Comparison of ENCODE assay signal across 10 cellular contexts in the genomic region with DNA sequence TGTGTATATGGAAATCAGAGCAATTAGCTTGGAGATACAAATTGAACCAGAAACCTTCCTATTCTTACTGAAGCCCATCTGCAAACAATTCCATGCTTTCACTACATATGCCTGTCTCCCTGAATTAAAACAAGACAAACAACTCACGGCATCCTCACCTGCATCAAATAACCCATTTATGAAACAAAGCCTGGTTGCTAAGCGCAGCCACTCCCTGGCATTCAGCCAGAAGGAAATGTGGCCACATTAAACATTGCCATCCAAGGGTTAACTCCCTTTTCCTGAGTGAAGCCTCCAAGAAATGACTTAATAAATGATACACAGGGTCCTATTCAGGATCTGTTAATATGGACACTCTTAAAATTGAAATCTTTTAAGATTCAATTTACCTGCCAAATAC. TPM values are rescaled to one million over a fixed set of nuclear protein-coding genes. Genes with fewer than 3 reads are reported as not detected.
DNase-seq lines count a peak whose midpoint lies in the region; ATAC-seq and TF ChIP-seq lines count a peak whose summit lies in the region.
"Had no signal": no experiment of that assay in that cellular context is flagged by ENCODE, and none has a peak within 500 bp of the region (broad histone marks: within the 10 kb centered on the region; RNA-seq: fewer than 3 reads in every experiment).

No MANE protein-coding gene starts in this region.

- H3K4me3 Mint-ChIP-seq in Caco-2 (ENCODE audit: unreplicated experiment) (no peak overlapping the region), immature natural killer cell (no peak overlapping the region)

- no peak for TF ChIP-seq CTCF in AG09319 (IDR thresholded peaks at IDR 0.05; ENCODE audit: low read depth, low read length)
- TF ChIP-seq CTCF in Caco-2 (IDR thresholded peaks at IDR 0.05; ENCODE audit: insufficient read depth in 1 of 2, low read depth in 1 of 2, low read length in 1 of 2, severe bottlenecking in 1 of 2, unreplicated experiment in 1 of 2), result no peak

- peaks cover 64% of the 10 kb centered on the region for H3K4me1 ChIP-seq in iPS-20b (ENCODE audit: insufficient read depth, low read length)
- H3K4me1 ChIP-seq in Caco-2, result peaks cover 40% of the 10 kb centered on the region

- peaks cover 21% of the 10 kb centered on the region for H3K36me3 Mint-ChIP-seq in Caco-2 (ENCODE audit: insufficient read depth, unreplicated experiment)
- no peaks in the 10 kb centered on the region for H3K36me3 Mint-ChIP-seq in immature natural killer cell

- 0 out of 2 replicates have a peak overlapping the region, but pooled peaks have one; percentile 22 for H3K9ac ChIP-seq in iPS-20b (ENCODE audit: low read depth, low read length)
- H3K9ac ChIP-seq: BLaER1 had no signal

- H3K27me3 Mint-ChIP-seq in Caco-2 (ENCODE audit: insufficient read depth, unreplicated experiment), result no peaks in the 10 kb centered on the region
- peaks cover 0 to 5% (median 2%) of the 10 kb centered on the region in 3 donors for H3K27me3 Mint-ChIP-seq in immature natural killer cell (ENCODE audit: low read depth in 3 of 3)

- peaks cover 15% of the 10 kb centered on the region for H3K36me3 ChIP-seq in iPS-20b (ENCODE audit: insufficient read depth, low read depth, low read length)
- no peaks in the 10 kb centered on the region for H3K36me3 ChIP-seq in Caco-2 (ENCODE audit: control insufficient read depth, insufficient read depth, low read length)

- peaks cover 25% of the 10 kb centered on the region for H3K4me1 Mint-ChIP-seq in Caco-2 (ENCODE audit: low read depth, unreplicated experiment)
- H3K4me1 Mint-ChIP-seq in immature natural killer cell, result no peaks in the 10 kb centered on the region

- H3K27ac Mint-ChIP-seq in Caco-2 (ENCODE audit: unreplicated experiment) (no peak overlapping the region), immature natural killer cell (no peak overlapping the region)

- no peaks in the 10 kb centered on the region for H3K9me3 ChIP-seq in iPS-20b (ENCODE audit: insufficient read depth, low read depth, low read length)
- no peaks in the 10 kb centered on the region for H3K9me3 ChIP-seq in Caco-2
- H3K9me3 ChIP-seq: BLaER1 had no signal

- BruUV-seq in Caco-2 (replicated peaks; lab: Mats Ljungman, UMichigan), result no TSS peak

- DNase-seq in AG09319 (ENCODE audit: extremely low read depth, low read depth), result peak; percentile 16
- DNase-seq in NCI-H1436 treated with DMSO at 0.1 percent for 48 hours (lab: John Stamatoyannopoulos, UW), result peak; percentile 57
- peak; percentile 72 for DNase-seq in SK-MEL-5 (ENCODE audit: low read depth, low spot score)
- no peak for DNase-seq in Caco-2
- no peak for DNase-seq in immature natural killer cell
- no peak for DNase-seq in Ammon's horn (ENCODE audit: low spot score)
- DNase-seq: activated CD4-positive, CD25-positive, alpha-beta regulatory T cell treated with anti-CD3 and anti-CD28 coated beads, Interleukin-2, amount 50 U/mL, for 72 hours had no signal

- intact Hi-C loops in Caco-2 (cut with micrococcal nuclease; ENCODE audit: unreplicated experiment), result no loop called here

- no peak overlapping the region for H3K27ac ChIP-seq in iPS-20b (ENCODE audit: low read length)
- H3K27ac ChIP-seq: BLaER1 had no signal

- CTCF ChIA-PET in Caco-2 (lab: Charles Lee), result no interaction called here

- H3K27me3 ChIP-seq in iPS-20b (ENCODE audit: insufficient read depth, low read length) (no peaks in the 10 kb centered on the region), Caco-2 (replicated peaks; ENCODE audit: control insufficient read depth, insufficient read depth, low read length) (no peaks in the 10 kb centered on the region)
- H3K27me3 ChIP-seq: BLaER1 had no signal

- H3K4me3 ChIP-seq in iPS-20b (ENCODE audit: low read length), result no peak overlapping the region; the same call in 1 of the 2 replicates
- H3K4me3 ChIP-seq in Caco-2 (ENCODE audit: low read depth, low read length), result no peak overlapping the region
- H3K4me3 ChIP-seq: BLaER1 had no signal

- ATAC-seq in GM19452 (IDR thresholded peaks at IDR 0.05; ENCODE audit: unreplicated experiment), result no peak

- H3K9me3 Mint-ChIP-seq in Caco-2 (ENCODE audit: unreplicated experiment) (no peaks in the 10 kb centered on the region), immature natural killer cell (no peaks in the 10 kb centered on the region)

- POLR2A ChIA-PET in Caco-2 (lab: Charles Lee), result no interaction called here

- in situ Hi-C loops in SK-MEL-5 (cut with HindIII; ENCODE audit: low pct_unique_long_range_greater_than_20kb, low sequenced_read_pairs), result no loop called here

RNA-seq across cellular contexts. Expression of gene APP, which starts 55.2 kb away (rescaled TPM):
- 369 and 385 TPM in 2 replicates for total RNA-seq in SK-MEL-5 (2014; rRNA removed; shearing (Covaris generic))
- polyA plus RNA-seq in SK-MEL-5 (2015; cell fraction: cytosol; rRNA removed), result 764 and 901 TPM in 2 replicates
- polyA plus RNA-seq in SK-MEL-5 (2015; cell fraction: nucleus; rRNA removed), result 87.5 and 89.3 TPM in 2 replicates
- total RNA-seq in Caco-2 (2022), result 324 and 331 TPM in 2 replicates
- 1 to 10 TPM; 1.4 to 2.4 (median 2.4) TPM for polyA plus RNA-seq in immature natural killer cell

Comparison
In these comparisons a context has a peak if more than half of its experiments do, and no peak if none do; other contexts are left out.
1. DNase-seq: peak in AG09319 (single experiment), NCI-H1436 treated with DMSO at 0.1 percent for 48 hours (single experiment) and SK-MEL-5 (single experiment); none in Caco-2 (0 of 2), immature natural killer cell (0 of 3) and Ammon's horn (single experiment).